ENCODE assay signal across 17 cellular contexts in the genomic region with DNA sequence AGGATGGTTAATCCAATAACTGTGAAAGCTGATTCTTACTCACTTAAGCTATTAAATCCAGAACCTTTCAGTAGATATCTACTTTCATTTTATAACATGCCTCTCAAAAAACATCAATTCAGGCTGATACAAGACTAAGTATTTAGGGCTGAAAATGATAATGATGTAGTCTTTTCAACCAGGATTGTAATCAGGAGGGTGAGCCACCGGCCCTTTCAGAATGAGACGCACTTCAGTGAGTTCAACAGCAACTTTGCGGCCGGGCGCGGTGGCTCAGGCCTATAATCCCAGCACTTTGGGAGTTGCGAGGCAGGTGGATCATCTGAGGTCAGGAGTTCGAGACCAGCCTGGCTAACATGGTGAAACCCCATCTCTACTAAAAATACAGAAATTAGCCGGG. TPM values are rescaled to one million over a fixed set of nuclear protein-coding genes. Genes with fewer than 3 reads are reported as not detected.
A peak's percentile ranks its signal among the peaks of the same experiment; 100 is the strongest.
DNase-seq lines count a peak whose midpoint lies in the region; ATAC-seq lines count a peak whose summit lies in the region.
"Had no signal": no experiment of that assay in that cellular context is flagged by ENCODE, and none has a peak within 500 bp of the region (broad histone marks: within the 10 kb centered on the region; RNA-seq: fewer than 3 reads in every experiment).

No MANE protein-coding gene starts in this region.

- no peak overlapping the region for H3K4me3 Mint-ChIP-seq in activated CD4-positive, alpha-beta T cell treated with anti-CD3 and anti-CD28 coated beads for 36 hours
- H3K4me3 Mint-ChIP-seq in activated CD4-positive, alpha-beta memory T cell treated with anti-CD3 and anti-CD28 coated beads for 36 hours, result no peak overlapping the region
- no peak overlapping the region for H3K4me3 Mint-ChIP-seq in activated CD4-positive, alpha-beta memory T cell treated with anti-CD3 and anti-CD28 coated beads, Interleukin-2, amount 10 ng/mL, durations not matched to agents 7 days and 5 days
- peak overlapping the region in 6 of 10 donors; percentile 1 to 77 (median 34) for H3K4me3 Mint-ChIP-seq in naive thymus-derived CD4-positive, alpha-beta T cell
- H3K4me3 Mint-ChIP-seq: CD14-positive monocyte, GM23338 had no signal

- peak overlapping the region; percentile 58 for H3K27ac Mint-ChIP-seq in activated CD4-positive, alpha-beta T cell treated with anti-CD3 and anti-CD28 coated beads for 36 hours
- no peak overlapping the region for H3K27ac Mint-ChIP-seq in activated CD4-positive, alpha-beta memory T cell treated with anti-CD3 and anti-CD28 coated beads for 36 hours
- no peak overlapping the region for H3K27ac Mint-ChIP-seq in activated CD4-positive, alpha-beta memory T cell treated with anti-CD3 and anti-CD28 coated beads, Interleukin-2, amount 10 ng/mL, durations not matched to agents 7 days and 5 days
- peak overlapping the region in 1 of 2 donors; percentile 90 for H3K27ac Mint-ChIP-seq in activated naive CD4-positive, alpha-beta T cell treated with anti-CD3 and anti-CD28 coated beads, Interleukin-2, amount 50 U/mL, for 72 hours
- peak overlapping the region in 4 of 9 donors; percentile 4 to 53 (median 34) for H3K27ac Mint-ChIP-seq in naive thymus-derived CD4-positive, alpha-beta T cell
- H3K27ac Mint-ChIP-seq: CD14-positive monocyte, GM23338 had no signal

- intact Hi-C loops in activated CD4-positive, alpha-beta T cell treated with anti-CD3 and anti-CD28 coated beads for 36 hours (cut with DNase I, micrococcal nuclease), result loop anchor here in 1 of 2 experiments (1.0 to 5.0 kb wide), 2 partner anchors 11 to 141 kb away; no protein-coding TSS in a partner anchor
- intact Hi-C loops in activated CD4-positive, alpha-beta memory T cell treated with anti-CD3 and anti-CD28 coated beads for 36 hours (cut with micrococcal nuclease), result no loop called here
- intact Hi-C loops in naive thymus-derived CD4-positive, alpha-beta T cell (cut with micrococcal nuclease), result no loop called here

- CTCF ChIA-PET in activated CD4-positive, alpha-beta T cell treated with anti-CD3 and anti-CD28 coated beads for 36 hours (lab: Charles Lee), result interaction anchor here (1.0 to 1.5 kb wide), 2 partner anchors 17 to 110 kb away, joined by 3 to 4 read pairs; no protein-coding TSS in a partner anchor
- CTCF ChIA-PET in activated CD4-positive, alpha-beta memory T cell treated with anti-CD3 and anti-CD28 coated beads for 36 hours (lab: Charles Lee), result interaction anchor here (1.3 kb wide), 1 partner anchor 34 kb away, joined by 4 read pairs; no protein-coding TSS in a partner anchor
- CTCF ChIA-PET in activated CD4-positive, alpha-beta memory T cell treated with anti-CD3 and anti-CD28 coated beads, Interleukin-2, amount 10 ng/mL, durations not matched to agents 7 days and 5 days (lab: Charles Lee), result no interaction called here
- CTCF ChIA-PET in naive thymus-derived CD4-positive, alpha-beta T cell (lab: Charles Lee), result interaction anchor here (0.7 kb wide), 1 partner anchor 52 kb away, joined by 4 read pairs; no protein-coding TSS in a partner anchor

- POLR2A ChIA-PET in activated CD4-positive, alpha-beta T cell treated with anti-CD3 and anti-CD28 coated beads for 36 hours (lab: Charles Lee), result interaction anchor here (0.6 to 0.7 kb wide), 2 partner anchors 135 to 1694 kb away, joined by 3 to 4 read pairs; no protein-coding TSS in a partner anchor
- POLR2A ChIA-PET in activated CD4-positive, alpha-beta memory T cell treated with anti-CD3 and anti-CD28 coated beads for 36 hours (lab: Charles Lee), result interaction anchor here (0.6 kb wide), 1 partner anchor 28 kb away, joined by 3 read pairs; no protein-coding TSS in a partner anchor
- POLR2A ChIA-PET in activated CD4-positive, alpha-beta memory T cell treated with anti-CD3 and anti-CD28 coated beads, Interleukin-2, amount 10 ng/mL, durations not matched to agents 7 days and 5 days (lab: Charles Lee), result interaction anchor here (1.6 kb wide), 1 partner anchor 52 kb away, joined by 4 read pairs; no protein-coding TSS in a partner anchor
- POLR2A ChIA-PET in naive thymus-derived CD4-positive, alpha-beta T cell (lab: Charles Lee), result no interaction called here

- H3K4me3 ChIP-seq in naive thymus-derived CD4-positive, alpha-beta T cell (ENCODE audit: low read length), result no peak overlapping the region
- H3K4me3 ChIP-seq: BLaER1, GM23338 had no signal

- H3K9me3 Mint-ChIP-seq in activated CD4-positive, alpha-beta T cell treated with anti-CD3 and anti-CD28 coated beads for 36 hours (ENCODE audit: low read depth), result no peaks in the 10 kb centered on the region
- H3K9me3 Mint-ChIP-seq in activated CD4-positive, alpha-beta memory T cell treated with anti-CD3 and anti-CD28 coated beads for 36 hours, result no peaks in the 10 kb centered on the region
- no peaks in the 10 kb centered on the region for H3K9me3 Mint-ChIP-seq in activated CD4-positive, alpha-beta memory T cell treated with anti-CD3 and anti-CD28 coated beads, Interleukin-2, amount 10 ng/mL, durations not matched to agents 7 days and 5 days
- no peaks in the 10 kb centered on the region for H3K9me3 Mint-ChIP-seq in activated naive CD4-positive, alpha-beta T cell treated with anti-CD3 and anti-CD28 coated beads, Interleukin-2, amount 50 U/mL, for 72 hours
- peaks cover 0 to 3% (median 0%) of the 10 kb centered on the region in 11 donors for H3K9me3 Mint-ChIP-seq in naive thymus-derived CD4-positive, alpha-beta T cell
- H3K9me3 Mint-ChIP-seq: CD4-positive, alpha-beta memory T cell; GM23338 had no signal

- peaks cover 4% of the 10 kb centered on the region for H3K36me3 Mint-ChIP-seq in activated CD4-positive, alpha-beta T cell treated with anti-CD3 and anti-CD28 coated beads for 36 hours (ENCODE audit: low read depth)
- H3K36me3 Mint-ChIP-seq in activated CD4-positive, alpha-beta memory T cell treated with anti-CD3 and anti-CD28 coated beads for 36 hours, result no peaks in the 10 kb centered on the region
- peaks cover 19% of the 10 kb centered on the region for H3K36me3 Mint-ChIP-seq in activated CD4-positive, alpha-beta memory T cell treated with anti-CD3 and anti-CD28 coated beads, Interleukin-2, amount 10 ng/mL, durations not matched to agents 7 days and 5 days (ENCODE audit: low read depth)
- peaks cover 0 to 9% of the 10 kb centered on the region in 2 donors for H3K36me3 Mint-ChIP-seq in activated naive CD4-positive, alpha-beta T cell treated with anti-CD3 and anti-CD28 coated beads, Interleukin-2, amount 50 U/mL, for 72 hours
- peaks cover 0 to 23% (median 14%) of the 10 kb centered on the region in 5 donors for H3K36me3 Mint-ChIP-seq in naive thymus-derived CD4-positive, alpha-beta T cell

- peaks cover 0 to 36% of the 10 kb centered on the region in 2 donors for H3K4me1 ChIP-seq in naive thymus-derived CD4-positive, alpha-beta T cell (ENCODE audit: control insufficient read depth in 2 of 2, insufficient read depth in 2 of 2, low read length in 2 of 2)
- H3K4me1 ChIP-seq: BLaER1 had no signal

- no peaks in the 10 kb centered on the region for H3K27me3 Mint-ChIP-seq in activated CD4-positive, alpha-beta T cell treated with anti-CD3 and anti-CD28 coated beads for 36 hours
- no peaks in the 10 kb centered on the region for H3K27me3 Mint-ChIP-seq in activated CD4-positive, alpha-beta memory T cell treated with anti-CD3 and anti-CD28 coated beads for 36 hours
- no peaks in the 10 kb centered on the region for H3K27me3 Mint-ChIP-seq in activated CD4-positive, alpha-beta memory T cell treated with anti-CD3 and anti-CD28 coated beads, Interleukin-2, amount 10 ng/mL, durations not matched to agents 7 days and 5 days
- H3K27me3 Mint-ChIP-seq in naive thymus-derived CD4-positive, alpha-beta T cell, result no peaks in the 10 kb centered on the region
- H3K27me3 Mint-ChIP-seq: CD4-positive, alpha-beta memory T cell had no signal

- DNase-seq in activated CD4-positive, alpha-beta T cell treated with anti-CD3 and anti-CD28 coated beads for 36 hours, result peak; percentile 66
- no peak for DNase-seq in activated CD4-positive, alpha-beta T cell treated with anti-CD3 and anti-CD28 coated beads for 4 hours
- DNase-seq in activated CD4-positive, alpha-beta memory T cell treated with anti-CD3 and anti-CD28 coated beads for 36 hours, result peak; percentile 42
- DNase-seq in activated CD4-positive, alpha-beta memory T cell treated with anti-CD3 and anti-CD28 coated beads, Interleukin-2, amount 10 ng/mL, durations not matched to agents 7 days and 5 days, result no peak
- DNase-seq in activated naive CD4-positive, alpha-beta T cell treated with anti-CD3 and anti-CD28 coated beads, Interleukin-2, amount 50 U/mL, for 72 hours (ENCODE audit: low spot score in 2 of 2), result no peak
- no peak for DNase-seq in activated naive CD4-positive, alpha-beta T cell (lab: John Stamatoyannopoulos, UW)
- no peak for DNase-seq in naive thymus-derived CD4-positive, alpha-beta T cell
- no peak for DNase-seq in NCI-H2029 treated with DMSO at 0.1 percent for 48 hours (lab: John Stamatoyannopoulos, UW)
- DNase-seq: 8988T; Calu3; CD4-positive, alpha-beta memory T cell; DMS79 treated with DMSO at 0.1 percent for 48 hours; GF-D8; HCEC 1CT had no signal

- no peaks in the 10 kb centered on the region for H3K36me3 ChIP-seq in naive thymus-derived CD4-positive, alpha-beta T cell (ENCODE audit: control insufficient read depth in 2 of 3, insufficient read depth in 3 of 3, low read length in 3 of 3)
- H3K36me3 ChIP-seq: BLaER1 had no signal

- H3K27ac ChIP-seq in naive thymus-derived CD4-positive, alpha-beta T cell (ENCODE audit: low read depth, low read length), result no peak overlapping the region
- H3K27ac ChIP-seq: BLaER1 had no signal

- H3K4me1 Mint-ChIP-seq in activated CD4-positive, alpha-beta T cell treated with anti-CD3 and anti-CD28 coated beads for 36 hours, result peaks cover 85% of the 10 kb centered on the region
- peaks cover 60% of the 10 kb centered on the region for H3K4me1 Mint-ChIP-seq in activated CD4-positive, alpha-beta memory T cell treated with anti-CD3 and anti-CD28 coated beads for 36 hours (ENCODE audit: low read depth)
- peaks cover 25% of the 10 kb centered on the region for H3K4me1 Mint-ChIP-seq in activated CD4-positive, alpha-beta memory T cell treated with anti-CD3 and anti-CD28 coated beads, Interleukin-2, amount 10 ng/mL, durations not matched to agents 7 days and 5 days
- peaks cover 42 to 100% (median 92%) of the 10 kb centered on the region in 7 donors for H3K4me1 Mint-ChIP-seq in naive thymus-derived CD4-positive, alpha-beta T cell

- ATAC-seq in activated CD4-positive, alpha-beta T cell treated with anti-CD3 and anti-CD28 coated beads for 36 hours, result peak; percentile 50
- ATAC-seq in activated naive CD4-positive, alpha-beta T cell treated with anti-CD3 and anti-CD28 coated beads, Interleukin-2, amount 50 U/mL, for 72 hours, result peak; percentile 23 to 46
- ATAC-seq in naive thymus-derived CD4-positive, alpha-beta T cell, result no peak
- ATAC-seq: GM23338 had no signal

- H3K27me3 ChIP-seq in naive thymus-derived CD4-positive, alpha-beta T cell (ENCODE audit: control insufficient read depth in 2 of 2, insufficient read depth in 2 of 2, low read length in 2 of 2), result no peaks in the 10 kb centered on the region
- H3K27me3 ChIP-seq: BLaER1 had no signal

- no peaks in the 10 kb centered on the region for H3K9me3 ChIP-seq in naive thymus-derived CD4-positive, alpha-beta T cell (ENCODE audit: control insufficient read depth in 2 of 3, low read length in 3 of 3)
- H3K9me3 ChIP-seq: BLaER1 had no signal

RNA-seq across cellular contexts. Expression of a gene that starts 30.4 kb away (rescaled TPM):
- total RNA-seq in activated CD4-positive, alpha-beta T cell treated with anti-CD3 and anti-CD28 coated beads for 36 hours, result 10 to 100 TPM; 39.3 to 47.7 TPM
- total RNA-seq in activated CD4-positive, alpha-beta memory T cell treated with anti-CD3 and anti-CD28 coated beads for 36 hours, result 10 to 100 TPM; 37.9 to 40.0 TPM
- total RNA-seq in activated CD4-positive, alpha-beta memory T cell treated with anti-CD3 and anti-CD28 coated beads, Interleukin-2, amount 10 ng/mL, durations not matched to agents 7 days and 5 days, result 10 to 100 TPM; 65.5 to 67.5 TPM
- total RNA-seq in activated naive CD4-positive, alpha-beta T cell treated with anti-CD3 and anti-CD28 coated beads, Interleukin-2, amount 50 U/mL, for 72 hours, result 10 to 100 TPM; 33.8 to 52.9 TPM
- total RNA-seq in naive thymus-derived CD4-positive, alpha-beta T cell, result 100 to 1,000 TPM in 3 of 5 experiments, 10 to 100 TPM in 2; 74.4 to 123 (median 101) TPM
- 100 to 1,000 TPM; 136 to 137 TPM for polyA plus RNA-seq in naive thymus-derived CD4-positive, alpha-beta T cell

Comparison
In these comparisons a context has a peak if more than half of its experiments do, and no peak if none do; other contexts are left out.
1. DNase-seq: peak in activated CD4-positive, alpha-beta T cell treated with anti-CD3 and anti-CD28 coated beads for 36 hours (single experiment) and activated CD4-positive, alpha-beta memory T cell treated with anti-CD3 and anti-CD28 coated beads for 36 hours (single experiment); none in activated CD4-positive, alpha-beta T cell treated with anti-CD3 and anti-CD28 coated beads for 4 hours (0 of 2), activated CD4-positive, alpha-beta memory T cell treated with anti-CD3 and anti-CD28 coated beads, Interleukin-2, amount 10 ng/mL, durations not matched to agents 7 days and 5 days (single experiment), activated naive CD4-positive, alpha-beta T cell treated with anti-CD3 and anti-CD28 coated beads, Interleukin-2, amount 50 U/mL, for 72 hours (0 of 2), activated naive CD4-positive, alpha-beta T cell (0 of 4), naive thymus-derived CD4-positive, alpha-beta T cell (0 of 9) and NCI-H2029 treated with DMSO at 0.1 percent for 48 hours (single experiment).
2. H3K4me3 Mint-ChIP-seq: peak in naive thymus-derived CD4-positive, alpha-beta T cell (6 of 10); none in activated CD4-positive, alpha-beta T cell treated with anti-CD3 and anti-CD28 coated beads for 36 hours (single experiment), activated CD4-positive, alpha-beta memory T cell treated with anti-CD3 and anti-CD28 coated beads for 36 hours (single experiment) and activated CD4-positive, alpha-beta memory T cell treated with anti-CD3 and anti-CD28 coated beads, Interleukin-2, amount 10 ng/mL, durations not matched to agents 7 days and 5 days (single experiment).